ENCODE assay signal across 17 cellular contexts in the genomic region with DNA sequence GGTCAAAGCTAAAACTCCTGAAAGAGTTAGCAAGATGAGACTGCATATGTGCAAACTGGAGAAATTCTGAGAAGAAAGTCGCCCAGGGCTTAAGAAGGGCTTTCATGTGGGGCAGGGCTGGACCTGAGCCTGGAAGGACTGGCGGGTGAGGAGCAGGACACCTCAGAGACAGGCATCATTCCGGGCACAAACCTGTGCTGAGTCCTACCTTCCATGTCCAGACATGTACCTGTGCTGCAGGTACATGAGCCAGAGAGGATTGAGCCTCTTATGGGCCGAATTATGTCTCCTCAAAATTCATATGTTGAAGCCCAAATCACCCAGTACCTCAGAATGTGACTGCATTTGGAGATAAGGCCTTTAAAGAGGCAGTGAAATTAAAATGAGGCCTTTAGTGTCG.
DNase-seq lines count a peak whose midpoint lies in the region; ATAC-seq, FAIRE-seq and TF ChIP-seq lines count a peak whose summit lies in the region.
"Had no signal": no experiment of that assay in that cellular context is flagged by ENCODE, and none has a peak within 500 bp of the region (broad histone marks: within the 10 kb centered on the region; RNA-seq: fewer than 3 reads in every experiment).

No MANE protein-coding gene starts in this region.

- FAIRE-seq in HepG2 (lab: Jason Lieb, UNC) (no peak), bronchial epithelial cell (lab: Jason Lieb, UNC) (no peak), kidney (lab: Jason Lieb, UNC) (no peak)

- no peaks in the 10 kb centered on the region for H3K9me3 ChIP-seq in right lobe of liver
- H3K9me3 ChIP-seq in HepG2 (ENCODE audit: low read length) = no peaks in the 10 kb centered on the region
- H3K9me3 ChIP-seq in kidney (ENCODE audit: control insufficient read depth in 1 of 2, low read length in 2 of 2) = peaks cover 0 to 3% of the 10 kb centered on the region in 2 donors
- H3K9me3 ChIP-seq: SJSA1 had no signal

- no peak overlapping the region for H2AFZ ChIP-seq in HepG2 (ENCODE audit: low read length)

- 80% methylated on average over 3 of the region's 5 CpGs for WGBS in right lobe of liver (ENCODE audit: insufficient coverage, low coverage, low lambda C conversion rate, missing lambda C conversion rate)
- 91% methylated on average over 4 of the region's 5 CpGs for WGBS in HepG2 (ENCODE audit: low lambda C conversion rate)

- H3K36me3 ChIP-seq in right lobe of liver = no peaks in the 10 kb centered on the region
- no peaks in the 10 kb centered on the region for H3K36me3 ChIP-seq in HepG2 (replicated peaks in 1 of 2; ENCODE audit: control insufficient read depth in 1 of 2, insufficient read depth in 2 of 2, low read length in 2 of 2)
- no peaks in the 10 kb centered on the region for H3K36me3 ChIP-seq in bronchial epithelial cell (ENCODE audit: control insufficient read depth, insufficient read depth, low read length)
- no peaks in the 10 kb centered on the region for H3K36me3 ChIP-seq in kidney (ENCODE audit: control insufficient read depth in 1 of 2, insufficient read depth in 2 of 2, low read length in 2 of 2)
- no peaks in the 10 kb centered on the region for H3K36me3 ChIP-seq in H7 (replicated peaks; ENCODE audit: control insufficient read depth, insufficient read depth, low read length)
- H3K36me3 ChIP-seq: SJSA1 had no signal

- TF ChIP-seq EP300 in HepG2 (IDR thresholded peaks at IDR 0.05; ENCODE audit: low read depth in 2 of 2, low read length in 2 of 2) = no peak
- TF ChIP-seq EP300 in HepG2 (CRISPR knock-in tag; IDR thresholded peaks at IDR 0.05; ENCODE audit: borderline replicate concordance) = no peak

- BruUV-seq in HepG2 (replicated peaks; lab: Mats Ljungman, UMichigan) = no TSS peak

- no peaks in the 10 kb centered on the region for H4K20me1 ChIP-seq in HepG2 (ENCODE audit: insufficient read depth, low read length)

- no peak for TF ChIP-seq RAD21 in HepG2 (CRISPR knock-in tag; IDR thresholded peaks at IDR 0.05)

- H3K4me3 ChIP-seq in right lobe of liver (no peak overlapping the region), HepG2 (replicated peaks in 1 of 3; ENCODE audit: insufficient read depth in 1 of 3, low read depth in 2 of 3, low read length in 3 of 3) (no peak overlapping the region), bronchial epithelial cell (ENCODE audit: low read depth, low read length) (no peak overlapping the region), kidney (ENCODE audit: low read length in 2 of 2) (no peak overlapping the region), H7 (ENCODE audit: insufficient read depth, low read depth, low read length) (no peak overlapping the region)
- H3K4me3 ChIP-seq: SJSA1 had no signal

- H3K4me2 ChIP-seq in HepG2 (ENCODE audit: low read depth, low read length) = no peak overlapping the region

- POLR2A ChIA-PET in HepG2 (lab: Yijun Ruan, JAX) = no interaction called here

- TF ChIP-seq CTCF in right lobe of liver (IDR thresholded peaks at IDR 0.05) (no peak), HepG2 (CRISPR knock-in tag; IDR thresholded peaks at IDR 0.05) (no peak), bronchial epithelial cell (IDR thresholded peaks at IDR 0.05; ENCODE audit: insufficient read depth, low read length, severe bottlenecking) (no peak), kidney (IDR thresholded peaks at IDR 0.05; ENCODE audit: borderline replicate concordance, extremely low read depth, insufficient read depth) (no peak)

- H3K27me3 ChIP-seq in right lobe of liver (no peaks in the 10 kb centered on the region), HepG2 (ENCODE audit: control insufficient read depth in 1 of 2, insufficient read depth in 2 of 2, low read length in 2 of 2) (no peaks in the 10 kb centered on the region), bronchial epithelial cell (ENCODE audit: control insufficient read depth, insufficient read depth, low read length) (no peaks in the 10 kb centered on the region), H7 (ENCODE audit: control insufficient read depth, insufficient read depth, low read length) (no peaks in the 10 kb centered on the region)
- H3K27me3 ChIP-seq: SJSA1 had no signal

- H3K27ac ChIP-seq in right lobe of liver (peak overlapping the region in 2 of 3 donors; percentile 98), HepG2 (ENCODE audit: extremely low read length, insufficient read depth, low read length) (no peak overlapping the region), kidney (ENCODE audit: low read depth in 2 of 2, low read length in 2 of 2) (peak overlapping the region; percentile 1 to 84)

- TF ChIP-seq POLR2A in right lobe of liver (IDR thresholded peaks at IDR 0.05) (no peak), HepG2 (IDR thresholded peaks at IDR 0.05; ENCODE audit: insufficient read depth in 1 of 2, low read depth in 2 of 2, low read length in 2 of 2) (no peak)

- H3K9ac ChIP-seq in HepG2 (ENCODE audit: insufficient read depth, low read depth, low read length) (no peak overlapping the region), kidney (ENCODE audit: low read length in 2 of 2) (no peak overlapping the region)

- in situ Hi-C loops in HepG2 (cut with HindIII; ENCODE audit: extremely low pct_ligation_motif_present, low pct_unique_long_range_greater_than_20kb) = loop anchor here (10.0 kb wide), 1 partner anchor 174 kb away; a partner anchor contains a TSS

- DNase-seq in right lobe of liver (no peak), HepG2 (ENCODE audit: low spot score) (no peak), bronchial epithelial cell (ENCODE audit: low read depth) (peak; percentile 92), kidney (no peak), NCI-H345 (lab: John Stamatoyannopoulos, UW) (no peak), GM03348 (ENCODE audit: low spot score) (no peak), H7 (no peak)
- DNase-seq: C1 segment of cervical spinal cord, MV-4-11, NCI-H1417, NCI-H2029, NCI-H2171, NCI-H446 treated with DMSO at 0.1 percent for 48 hours, NCI-H748 treated with DMSO at 0.1 percent for 48 hours had no signal

- intact Hi-C loops in right lobe of liver (cut with DNase I) = no loop called here
- intact Hi-C loops in HepG2 (cut with micrococcal nuclease; ENCODE audit: unreplicated experiment) = no loop called here
- intact Hi-C loops in kidney (cut with DNase I) = no loop called here

- CTCF ChIA-PET in HepG2 (lab: Yijun Ruan, JAX; ENCODE audit: low intra/inter-chr PET ratio, low total read pairs) = no interaction called here

- ATAC-seq in right lobe of liver (no peak), HepG2 (no peak), GM21381 (IDR thresholded peaks at IDR 0.05; ENCODE audit: unreplicated experiment) (no peak)
- ATAC-seq: HCT116 had no signal

- H3K4me1 ChIP-seq in right lobe of liver = peaks cover 2 to 31% (median 14%) of the 10 kb centered on the region in 4 donors
- H3K4me1 ChIP-seq in HepG2 (ENCODE audit: insufficient read depth, low read length) = peaks cover 64% of the 10 kb centered on the region
- peaks cover 18 to 23% of the 10 kb centered on the region in 2 donors for H3K4me1 ChIP-seq in kidney (ENCODE audit: control insufficient read depth in 1 of 2, insufficient read depth in 1 of 2, low read depth in 1 of 2, low read length in 2 of 2)

- H3K79me2 ChIP-seq in HepG2 (ENCODE audit: insufficient read depth, low read length) = no peaks in the 10 kb centered on the region

TF ChIP-seq in HepG2, 621 proteins besides CTCF, POLR2A, EP300 and RAD21 (continues in another document):
- TF ChIP-seq HNRNPL (IDR thresholded peaks at IDR 0.05; ENCODE audit: low read depth, low read length) = no peak
- no peak for TF ChIP-seq ATF7-NPFF (CRISPR knock-in tag; IDR thresholded peaks at IDR 0.05; ENCODE audit: low read depth)
- TF ChIP-seq, protein P1, sequence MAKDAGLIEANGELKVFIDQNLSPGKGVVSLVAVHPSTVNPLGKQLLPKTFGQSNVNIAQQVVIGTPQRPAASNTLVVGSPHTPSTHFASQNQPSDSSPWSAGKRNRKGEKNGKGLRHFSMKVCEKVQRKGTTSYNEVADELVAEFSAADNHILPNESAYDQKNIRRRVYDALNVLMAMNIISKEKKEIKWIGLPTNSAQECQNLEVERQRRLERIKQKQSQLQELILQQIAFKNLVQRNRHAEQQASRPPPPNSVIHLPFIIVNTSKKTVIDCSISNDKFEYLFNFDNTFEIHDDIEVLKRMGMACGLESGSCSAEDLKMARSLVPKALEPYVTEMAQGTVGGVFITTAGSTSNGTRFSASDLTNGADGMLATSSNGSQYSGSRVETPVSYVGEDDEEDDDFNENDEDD (CRISPR knock-in tag; IDR thresholded peaks at IDR 0.05; ENCODE audit: borderline replicate concordance) = no peak
- no peak for TF ChIP-seq ZNF446 (CRISPR knock-in tag; IDR thresholded peaks at IDR 0.05)
- TF ChIP-seq, protein P2, sequence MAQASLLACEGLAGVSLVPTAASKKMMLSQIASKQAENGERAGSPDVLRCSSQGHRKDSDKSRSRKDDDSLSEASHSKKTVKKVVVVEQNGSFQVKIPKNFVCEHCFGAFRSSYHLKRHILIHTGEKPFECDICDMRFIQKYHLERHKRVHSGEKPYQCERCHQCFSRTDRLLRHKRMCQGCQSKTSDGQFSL (CRISPR knock-in tag; IDR thresholded peaks at IDR 0.05) = no peak
- no peak for TF ChIP-seq MEIS2 (CRISPR knock-in tag; IDR thresholded peaks at IDR 0.05)
- TF ChIP-seq LCORL (IDR thresholded peaks at IDR 0.05) = no peak
- TF ChIP-seq LCORL (CRISPR knock-in tag; IDR thresholded peaks at IDR 0.05) = no peak
- TF ChIP-seq, protein P3, sequence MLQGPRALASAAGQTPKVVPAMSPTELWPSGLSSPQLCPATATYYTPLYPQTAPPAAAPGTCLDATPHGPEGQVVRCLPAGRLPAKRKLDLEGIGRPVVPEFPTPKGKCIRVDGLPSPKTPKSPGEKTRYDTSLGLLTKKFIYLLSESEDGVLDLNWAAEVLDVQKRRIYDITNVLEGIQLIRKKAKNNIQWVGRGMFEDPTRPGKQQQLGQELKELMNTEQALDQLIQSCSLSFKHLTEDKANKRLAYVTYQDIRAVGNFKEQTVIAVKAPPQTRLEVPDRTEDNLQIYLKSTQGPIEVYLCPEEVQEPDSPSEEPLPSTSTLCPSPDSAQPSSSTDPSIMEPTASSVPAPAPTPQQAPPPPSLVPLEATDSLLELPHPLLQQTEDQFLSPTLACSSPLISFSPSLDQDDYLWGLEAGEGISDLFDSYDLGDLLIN (CRISPR knock-in tag; IDR thresholded peaks at IDR 0.05; ENCODE audit: borderline replicate concordance) = no peak
- TF ChIP-seq, protein P4, sequence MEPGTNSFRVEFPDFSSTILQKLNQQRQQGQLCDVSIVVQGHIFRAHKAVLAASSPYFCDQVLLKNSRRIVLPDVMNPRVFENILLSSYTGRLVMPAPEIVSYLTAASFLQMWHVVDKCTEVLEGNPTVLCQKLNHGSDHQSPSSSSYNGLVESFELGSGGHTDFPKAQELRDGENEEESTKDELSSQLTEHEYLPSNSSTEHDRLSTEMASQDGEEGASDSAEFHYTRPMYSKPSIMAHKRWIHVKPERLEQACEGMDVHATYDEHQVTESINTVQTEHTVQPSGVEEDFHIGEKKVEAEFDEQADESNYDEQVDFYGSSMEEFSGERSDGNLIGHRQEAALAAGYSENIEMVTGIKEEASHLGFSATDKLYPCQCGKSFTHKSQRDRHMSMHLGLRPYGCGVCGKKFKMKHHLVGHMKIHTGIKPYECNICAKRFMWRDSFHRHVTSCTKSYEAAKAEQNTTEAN (CRISPR knock-in tag; conservative IDR thresholded peaks at IDR 0.05) = no peak
